Comparison of ENCODE assay signal across 21 cellular contexts in the genomic region with DNA sequence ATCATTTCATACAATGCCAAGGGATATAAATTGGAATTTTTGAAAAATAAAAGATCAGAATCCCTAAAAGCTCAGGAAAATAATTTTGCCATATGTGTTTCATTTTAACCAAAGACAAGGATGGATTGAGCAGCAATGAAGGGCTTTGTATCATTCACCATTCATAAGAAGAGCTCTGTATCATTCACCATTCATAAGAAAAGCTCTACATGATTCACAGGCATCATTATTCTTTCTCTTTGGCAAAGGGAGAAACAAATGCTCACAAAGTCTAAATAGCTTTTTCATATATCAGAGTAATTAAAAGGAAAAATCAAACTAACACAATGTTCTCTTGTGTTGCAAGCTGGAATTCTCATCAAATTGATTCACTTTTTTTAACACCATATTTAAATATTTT.
"Had no signal": no experiment of that assay in that cellular context is flagged by ENCODE, and none has a peak within 500 bp of the region (broad histone marks: within the 10 kb centered on the region; RNA-seq: fewer than 3 reads in every experiment).

No MANE protein-coding gene starts in this region.

- DNase-seq: hypothalamus; immature natural killer cell; kidney; left colon; left lung; lower lobe of right lung; mammary epithelial cell; mesendoderm; naive B cell; natural killer cell; nephron progenitor cell; occipital lobe; right lobe of liver; stimulated activated CD4-positive, alpha-beta T cell treated with anti-CD3 and anti-CD28 coated beads, Interleukin-15, amount 100 ng/mL, for 24 hours; stimulated activated CD4-positive, alpha-beta T cell treated with anti-CD3 and anti-CD28 coated beads, Interleukin-2, amount 100 ng/mL, for 24 hours; stimulated activated CD4-positive, alpha-beta T cell treated with anti-CD3 and anti-CD28 coated beads, Interleukin-4, amount 100 ng/mL, for 1 hour; stimulated activated naive B cell treated with anti-CD40 and anti-IgM and Interleukin-4, amounts not matched to agents 10 μg/mL and 1 μg/mL and 100 μg/mL, for 72 hours; stimulated activated naive CD8-positive, alpha-beta T cell treated with anti-CD3 and anti-CD28 coated beads, Interleukin-15, Interleukin-2, amounts not matched to agents 100 U/mL and 50 U/mL, for 24 hours; stomach; tibial artery; uterus had no signal
